ENCODE assay signal across 16 cellular contexts in genomic region chr2:151097930-151098329, GRCh38.
"Had no signal": no experiment of that assay in that cellular context is flagged by ENCODE, and none has a peak within 500 bp of the region (broad histone marks: within the 10 kb centered on the region; RNA-seq: fewer than 3 reads in every experiment).

No MANE protein-coding gene starts in this region.

- H3K4me3 Mint-ChIP-seq: naive thymus-derived CD4-positive, alpha-beta T cell; nephron progenitor cell had no signal

- DNase-seq: colonic mucosa; dorsolateral prefrontal cortex; effector memory CD4-positive, alpha-beta T cell; gastrocnemius medialis; glutamatergic neuron; islet precursor cell; mammary epithelial cell; naive thymus-derived CD4-positive, alpha-beta T cell; nephron progenitor cell; sigmoid colon; stimulated activated naive CD4-positive, alpha-beta T cell treated with Interleukin-2 at 50 U/mL for 16 hours; trophoblast cell had no signal

- H3K9me3 ChIP-seq: colonic mucosa, gastrocnemius medialis, neutrophil, sigmoid colon had no signal

- H3K27ac Mint-ChIP-seq: naive thymus-derived CD4-positive, alpha-beta T cell; nephron progenitor cell had no signal

- H3K36me3 Mint-ChIP-seq: naive thymus-derived CD4-positive, alpha-beta T cell had no signal

- H3K4me3 ChIP-seq: colonic mucosa, dorsolateral prefrontal cortex, gastrocnemius medialis, sigmoid colon, skin epidermis had no signal

- H3K4me1 ChIP-seq: colonic mucosa, gastrocnemius medialis, sigmoid colon had no signal

- H3K36me3 ChIP-seq: colonic mucosa, gastrocnemius medialis, neutrophil, sigmoid colon had no signal

- H3K9me3 Mint-ChIP-seq: nephron progenitor cell had no signal

- ATAC-seq: esophagus mucosa; gastrocnemius medialis; left lobe of liver; naive thymus-derived CD4-positive, alpha-beta T cell had no signal

- H3K4me1 Mint-ChIP-seq: nephron progenitor cell had no signal

- H3K27me3 ChIP-seq: colonic mucosa, dorsolateral prefrontal cortex, gastrocnemius medialis, neutrophil, sigmoid colon had no signal

- H3K27ac ChIP-seq: colonic mucosa, dorsolateral prefrontal cortex, gastrocnemius medialis, neutrophil, sigmoid colon, skin epidermis had no signal
